8 cellular contexts compared by ENCODE assay signal in the genomic region with DNA sequence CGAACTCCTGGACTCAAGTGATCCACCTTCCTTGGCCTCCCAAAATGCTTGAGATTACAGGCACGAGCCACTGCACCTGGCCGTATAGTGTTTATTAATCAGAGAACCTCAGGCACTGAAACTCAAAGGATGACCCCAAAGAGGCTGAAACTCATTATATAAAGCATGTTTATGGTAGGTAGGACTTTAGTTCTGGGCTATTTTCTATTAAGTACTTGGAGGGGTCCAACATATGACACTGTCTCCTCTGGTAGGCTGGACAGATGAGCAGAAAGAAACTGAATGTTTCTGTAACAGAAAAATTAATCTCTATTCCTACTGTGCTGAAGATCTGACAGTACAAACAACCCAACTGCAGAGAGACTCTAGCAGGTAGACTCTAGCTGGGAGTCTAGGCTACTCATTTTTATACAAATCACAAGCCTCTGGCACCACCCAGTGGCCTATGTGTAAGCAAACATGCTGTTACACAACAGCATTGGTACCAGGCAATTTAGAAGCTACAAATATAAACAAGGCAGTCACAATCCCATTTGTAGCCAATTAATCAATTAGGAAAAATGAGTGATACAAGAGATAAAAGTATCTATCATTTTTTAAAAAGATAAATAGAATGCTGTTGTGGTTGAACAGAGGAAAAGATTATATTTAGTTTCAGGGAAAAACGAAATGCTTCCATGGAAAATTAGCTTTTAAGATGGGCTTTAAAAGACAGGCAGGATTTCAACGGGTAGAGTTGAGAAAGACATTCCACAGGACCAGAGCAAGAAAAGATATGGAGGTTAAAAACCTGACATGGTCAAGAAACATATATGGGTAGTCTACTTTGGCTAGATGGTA. TPM values are rescaled to one million over a fixed set of nuclear protein-coding genes. Genes with fewer than 3 reads are reported as not detected.
DNase-seq lines count a peak whose midpoint lies in the region; ATAC-seq, FAIRE-seq and TF ChIP-seq lines count a peak whose summit lies in the region.

No MANE protein-coding gene starts in this region.

- no peaks in the 10 kb centered on the region for H3K27me3 Mint-ChIP-seq in naive B cell

- H3K4me1 ChIP-seq in NT2/D1 (ENCODE audit: insufficient read depth, insufficient read length) (peaks cover 3% of the 10 kb centered on the region), esophagus muscularis mucosa (peaks cover 29 to 59% (median 51%) of the 10 kb centered on the region in 4 donors), suprapubic skin (peaks cover 20% of the 10 kb centered on the region)

- peak; percentile 80 for FAIRE-seq in GM12891 (lab: Jason Lieb, UNC)

- H3K4me3 Mint-ChIP-seq in naive B cell = no peak overlapping the region

- ATAC-seq in naive B cell (ENCODE audit: low read depth in 2 of 2) = peak; percentile 98

- peak overlapping the region in 5 of 6 donors; percentile 10 to 34 (median 19) for H3K27ac Mint-ChIP-seq in naive B cell

- TF ChIP-seq EP300 in esophagus muscularis mucosa (IDR thresholded peaks at IDR 0.05) (no peak), suprapubic skin (IDR thresholded peaks at IDR 0.05) (no peak)

- no peaks in the 10 kb centered on the region for H3K27me3 ChIP-seq in NT2/D1 (ENCODE audit: insufficient read depth, insufficient read length)
- no peaks in the 10 kb centered on the region for H3K27me3 ChIP-seq in esophagus muscularis mucosa
- H3K27me3 ChIP-seq in suprapubic skin = no peaks in the 10 kb centered on the region

- TF ChIP-seq POLR2A in GM12891 (IDR thresholded peaks at IDR 0.05; ENCODE audit: low read depth, low read length) = no peak
- TF ChIP-seq POLR2A in esophagus muscularis mucosa (IDR thresholded peaks at IDR 0.05; ENCODE audit: low read depth) = no peak
- no peak for TF ChIP-seq POLR2A in suprapubic skin (IDR thresholded peaks at IDR 0.05)

- peaks cover 3 to 7% (median 6%) of the 10 kb centered on the region in 3 donors for H3K4me1 Mint-ChIP-seq in naive B cell

- H3K4me3 ChIP-seq in NT2/D1 (ENCODE audit: insufficient read length, low read depth) (no peak overlapping the region), esophagus muscularis mucosa (no peak overlapping the region), suprapubic skin (no peak overlapping the region)

- H3K9ac ChIP-seq in NT2/D1 (ENCODE audit: insufficient read length, low read depth) = no peak overlapping the region

- intact Hi-C loops in esophagus muscularis mucosa (cut with DNase I) = loop anchor here (2.0 to 5.0 kb wide), 4 partner anchors 35 to 151 kb away; a partner anchor contains a TSS

- H3K36me3 ChIP-seq in NT2/D1 (ENCODE audit: insufficient read depth, insufficient read length, low read length) (peaks cover 42% of the 10 kb centered on the region), esophagus muscularis mucosa (peaks cover 0 to 17% (median 2%) of the 10 kb centered on the region in 4 donors), suprapubic skin (peaks cover 4% of the 10 kb centered on the region)

- H3K36me3 Mint-ChIP-seq in naive B cell = peaks cover 0 to 7% of the 10 kb centered on the region in 2 donors

- H3K9me3 Mint-ChIP-seq in naive B cell = no peaks in the 10 kb centered on the region

- WGBS in esophagus muscularis mucosa = 65% methylated on average over 5 of the region's 5 CpGs
- WGBS in suprapubic skin = 71% methylated on average over 5 of the region's 5 CpGs

- DNase-seq in A172 (ENCODE audit: low spot score) (peak; percentile 78), GM12891 (ENCODE audit: insufficient read length, low spot score) (peak; percentile 33), HS-5 (ENCODE audit: low read depth) (peak; percentile 36), NT2/D1 (ENCODE audit: low read depth, low spot score) (peak; percentile 70), esophagus muscularis mucosa (ENCODE audit: extremely low spot score) (no peak), naive B cell (peak; percentile 40), suprapubic skin (ENCODE audit: low spot score in 2 of 2) (peak in 1 of 2 donors; percentile 66)
- peak; percentile 44 for DNase-seq in activated T-cell treated with anti-CD3 and anti-CD28 coated beads, Interleukin-2, amount 50 U/mL, for 1 hour

- peak overlapping the region; percentile 36 to 57 (median 42) for H3K27ac ChIP-seq in esophagus muscularis mucosa (replicated peaks in 1 of 4)
- H3K27ac ChIP-seq in suprapubic skin = no peak overlapping the region

- peak; percentile 70 to 83 (median 70) for TF ChIP-seq CTCF in esophagus muscularis mucosa (IDR thresholded peaks at IDR 0.05)
- peak; percentile 64 to 68 for TF ChIP-seq CTCF in suprapubic skin (IDR thresholded peaks at IDR 0.05)

- no peaks in the 10 kb centered on the region for H3K9me3 ChIP-seq in NT2/D1 (ENCODE audit: insufficient read depth, low read length)
- H3K9me3 ChIP-seq in esophagus muscularis mucosa = no peaks in the 10 kb centered on the region
- no peaks in the 10 kb centered on the region for H3K9me3 ChIP-seq in suprapubic skin

TF ChIP-seq in GM12891, 5 proteins besides CTCF, POLR2A, EP300 and RAD21:
- no peak for TF ChIP-seq POLR2AphosphoS5 (IDR thresholded peaks at IDR 0.05; ENCODE audit: low read depth, low read length)
- TF ChIP-seq SPI1 (IDR thresholded peaks at IDR 0.05; ENCODE audit: low read depth, low read length) = no peak
- no peak for TF ChIP-seq POU2F2 (IDR thresholded peaks at IDR 0.05; ENCODE audit: low read depth, low read length)
- TF ChIP-seq TAF1 (IDR thresholded peaks at IDR 0.05; ENCODE audit: low read depth, low read length) = no peak
- TF ChIP-seq PAX5 (IDR thresholded peaks at IDR 0.05; ENCODE audit: insufficient read depth, low read length, severe bottlenecking) = no peak

RNA-seq across cellular contexts. Expression of a gene that starts 10.4 kb away (rescaled TPM):
- 86.5 and 90.0 TPM in 2 replicates for total RNA-seq in A172 (2014; rRNA removed; shearing (Covaris generic))
- 69.5 TPM for polyA plus RNA-seq in GM12891 (2012; ENCODE audit: low read depth, missing spikeins)
- total RNA-seq in esophagus muscularis mucosa = 100 to 1,000 TPM; 111 to 191 (median 172) TPM
- polyA plus RNA-seq in naive B cell (ENCODE audit: low read depth in 6 of 6) = 10 to 100 TPM; 39.1 to 61.5 (median 54.3) TPM
- total RNA-seq in suprapubic skin = 100 to 1,000 TPM in 3 of 4 donors, 10 to 100 TPM in 1; 98.3 to 402 (median 125) TPM

RNA-seq across cellular contexts. Expression of a gene that starts 33.0 kb away (rescaled TPM):
- 70.3 and 102 TPM in 2 replicates for total RNA-seq in A172 (2014; rRNA removed; shearing (Covaris generic))
- 21.8 TPM for polyA plus RNA-seq in GM12891 (2012; ENCODE audit: low read depth, missing spikeins)
- total RNA-seq in esophagus muscularis mucosa = 10 to 100 TPM; 43.6 to 54.2 (median 46.1) TPM
- 100 to 1,000 TPM in 1 of 6 donors, 10 to 100 TPM in 5; 49.2 to 108 (median 57.9) TPM for polyA plus RNA-seq in naive B cell (ENCODE audit: low read depth in 6 of 6)
- total RNA-seq in suprapubic skin = 10 to 100 TPM; 36.3 to 47.3 (median 45.0) TPM

RNA-seq across cellular contexts. Expression of a gene that starts 46.7 kb away (rescaled TPM):
- total RNA-seq in A172 (2014; rRNA removed; shearing (Covaris generic)) = 194 and 307 TPM in 2 replicates
- polyA plus RNA-seq in GM12891 (2012; ENCODE audit: low read depth, missing spikeins) = 32.2 TPM
- total RNA-seq in esophagus muscularis mucosa (100 to 1,000 TPM; 161 to 286 (median 239) TPM), suprapubic skin (10 to 100 TPM; 51.0 to 82.6 (median 61.5) TPM)
- polyA plus RNA-seq in naive B cell (ENCODE audit: low read depth in 6 of 6) = 10 to 100 TPM; 11.2 to 21.6 (median 14.4) TPM
